ENCODE assay signal across 1 cellular context in the genomic region with DNA sequence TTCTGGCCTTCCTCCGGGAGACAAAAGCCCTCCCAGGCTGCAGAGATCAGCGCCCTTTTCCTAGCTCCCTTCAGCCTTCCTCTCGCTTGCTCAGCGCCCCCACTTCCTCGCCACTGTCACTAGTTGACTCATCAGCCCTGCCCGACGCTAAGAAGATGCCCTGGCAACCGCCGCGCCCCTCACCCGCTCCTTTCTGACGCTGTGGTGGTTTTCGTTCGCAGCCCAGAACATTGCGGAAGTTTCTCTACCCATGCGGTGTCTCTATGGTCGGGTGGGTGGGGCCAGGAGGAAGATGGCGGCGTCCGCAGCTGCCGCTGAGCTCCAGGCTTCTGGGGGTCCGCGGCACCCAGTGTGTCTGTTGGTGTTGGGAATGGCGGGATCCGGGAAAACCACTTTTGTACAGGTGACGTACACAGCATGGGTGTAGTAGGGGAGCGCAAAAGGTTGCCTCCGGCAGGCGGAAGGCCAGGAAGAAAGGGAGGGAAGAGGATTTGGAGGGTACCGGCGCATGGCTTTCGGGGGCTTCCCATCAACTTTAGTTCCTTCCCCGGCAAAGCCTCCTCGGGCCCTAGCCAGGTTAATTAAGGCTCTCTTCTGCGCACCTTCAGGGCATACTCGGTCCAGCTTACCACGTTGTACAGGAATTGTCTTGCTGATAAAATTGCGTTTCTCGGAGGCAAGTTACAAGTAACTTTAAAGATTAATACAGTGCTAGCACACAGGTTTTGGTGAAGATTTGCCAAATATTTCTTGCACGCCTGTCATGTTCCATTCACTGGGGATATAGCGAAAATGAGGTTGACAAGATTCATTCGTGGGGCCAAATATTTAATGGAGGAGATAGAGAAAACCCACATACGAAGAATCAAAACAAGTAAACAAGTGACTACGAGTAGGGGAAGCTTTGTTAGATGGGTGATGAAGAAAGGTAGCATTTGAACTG.
TF ChIP-seq lines count a peak whose summit lies in the region.

A gene with protein sequence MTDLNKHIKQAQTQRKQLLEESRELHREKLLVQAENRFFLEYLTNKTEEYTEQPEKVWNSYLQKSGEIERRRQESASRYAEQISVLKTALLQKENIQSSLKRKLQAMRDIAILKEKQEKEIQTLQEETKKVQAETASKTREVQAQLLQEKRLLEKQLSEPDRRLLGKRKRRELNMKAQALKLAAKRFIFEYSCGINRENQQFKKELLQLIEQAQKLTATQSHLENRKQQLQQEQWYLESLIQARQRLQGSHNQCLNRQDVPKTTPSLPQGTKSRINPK (minus strand): TSS at position 246 of the 943 bp plus-strand sequence. CDS start 1,213 bp downstream, outside the sequence.
Gene GPN1 (plus strand): TSS at position 284 of the 943 bp plus-strand sequence. CDS start 9 bp downstream, at position 293.

TF ChIP-seq in HepG2, 621 proteins besides CTCF, POLR2A, EP300 and RAD21 (continued from another document and continues in another):
- TF ChIP-seq REST (IDR thresholded peaks at IDR 0.05; ENCODE audit: borderline replicate concordance in 1 of 2, low read depth in 1 of 2, low read length in 2 of 2) (peak in 1 of 2 experiments; percentile 79; a peak in 1 of 4 replicates), TAF1 (CRISPR knock-in tag; IDR thresholded peaks at IDR 0.05) (peak; percentile 98), SOX13 (IDR thresholded peaks at IDR 0.05) (0 out of 2 replicates have a peak, but pooled peaks have one; percentile 71), SOX13 (CRISPR knock-in tag; conservative IDR thresholded peaks at IDR 0.05 in 1 of 2, IDR thresholded peaks at IDR 0.05 in 1 of 2) (peak in 1 of 2 experiments; percentile 59; a peak in 2 of 4 replicates), ZBTB34 (CRISPR knock-in tag; IDR thresholded peaks at IDR 0.05) (no peak), ZNF564 (CRISPR knock-in tag; IDR thresholded peaks at IDR 0.05) (peak; percentile 88), PLRG1 (conservative IDR thresholded peaks at IDR 0.05) (no peak), PCBP2 (optimal IDR thresholded peaks at IDR 0.05; ENCODE audit: low read depth, low read length, poor library complexity, severe bottlenecking) (no peak), ELF4 (CRISPR knock-in tag; IDR thresholded peaks at IDR 0.05; ENCODE audit: borderline replicate concordance) (0 out of 2 replicates have a peak, but pooled peaks have one; percentile 53), ZNF720 (CRISPR knock-in tag; IDR thresholded peaks at IDR 0.05) (peak; percentile 31; the same call in 1 of the 2 replicates), ZNF12 (CRISPR knock-in tag; IDR thresholded peaks at IDR 0.05) (no peak), ZNF83 (CRISPR knock-in tag; IDR thresholded peaks at IDR 0.05; ENCODE audit: borderline replicate concordance) (no peak), DNMT3B (CRISPR knock-in tag; conservative IDR thresholded peaks at IDR 0.05) (no peak), ZNF280B (CRISPR knock-in tag; IDR thresholded peaks at IDR 0.05; ENCODE audit: borderline replicate concordance) (peak; percentile 85), SP1 (IDR thresholded peaks at IDR 0.05) (no peak), SP1 (CRISPR knock-in tag; IDR thresholded peaks at IDR 0.05) (peak; percentile 88), CCDC6 (CRISPR knock-in tag; IDR thresholded peaks at IDR 0.05) (peak; percentile 85; the same call in 1 of the 2 replicates), ZNF101 (CRISPR knock-in tag; IDR thresholded peaks at IDR 0.05; ENCODE audit: borderline replicate concordance, low read depth) (no peak), ZNF318 (CRISPR knock-in tag; IDR thresholded peaks at IDR 0.05) (0 out of 2 replicates have a peak, but pooled peaks have one; percentile 40), ZNF670 (CRISPR knock-in tag; IDR thresholded peaks at IDR 0.05; ENCODE audit: borderline replicate concordance) (peak; percentile 85)
- TF ChIP-seq, protein P1, sequence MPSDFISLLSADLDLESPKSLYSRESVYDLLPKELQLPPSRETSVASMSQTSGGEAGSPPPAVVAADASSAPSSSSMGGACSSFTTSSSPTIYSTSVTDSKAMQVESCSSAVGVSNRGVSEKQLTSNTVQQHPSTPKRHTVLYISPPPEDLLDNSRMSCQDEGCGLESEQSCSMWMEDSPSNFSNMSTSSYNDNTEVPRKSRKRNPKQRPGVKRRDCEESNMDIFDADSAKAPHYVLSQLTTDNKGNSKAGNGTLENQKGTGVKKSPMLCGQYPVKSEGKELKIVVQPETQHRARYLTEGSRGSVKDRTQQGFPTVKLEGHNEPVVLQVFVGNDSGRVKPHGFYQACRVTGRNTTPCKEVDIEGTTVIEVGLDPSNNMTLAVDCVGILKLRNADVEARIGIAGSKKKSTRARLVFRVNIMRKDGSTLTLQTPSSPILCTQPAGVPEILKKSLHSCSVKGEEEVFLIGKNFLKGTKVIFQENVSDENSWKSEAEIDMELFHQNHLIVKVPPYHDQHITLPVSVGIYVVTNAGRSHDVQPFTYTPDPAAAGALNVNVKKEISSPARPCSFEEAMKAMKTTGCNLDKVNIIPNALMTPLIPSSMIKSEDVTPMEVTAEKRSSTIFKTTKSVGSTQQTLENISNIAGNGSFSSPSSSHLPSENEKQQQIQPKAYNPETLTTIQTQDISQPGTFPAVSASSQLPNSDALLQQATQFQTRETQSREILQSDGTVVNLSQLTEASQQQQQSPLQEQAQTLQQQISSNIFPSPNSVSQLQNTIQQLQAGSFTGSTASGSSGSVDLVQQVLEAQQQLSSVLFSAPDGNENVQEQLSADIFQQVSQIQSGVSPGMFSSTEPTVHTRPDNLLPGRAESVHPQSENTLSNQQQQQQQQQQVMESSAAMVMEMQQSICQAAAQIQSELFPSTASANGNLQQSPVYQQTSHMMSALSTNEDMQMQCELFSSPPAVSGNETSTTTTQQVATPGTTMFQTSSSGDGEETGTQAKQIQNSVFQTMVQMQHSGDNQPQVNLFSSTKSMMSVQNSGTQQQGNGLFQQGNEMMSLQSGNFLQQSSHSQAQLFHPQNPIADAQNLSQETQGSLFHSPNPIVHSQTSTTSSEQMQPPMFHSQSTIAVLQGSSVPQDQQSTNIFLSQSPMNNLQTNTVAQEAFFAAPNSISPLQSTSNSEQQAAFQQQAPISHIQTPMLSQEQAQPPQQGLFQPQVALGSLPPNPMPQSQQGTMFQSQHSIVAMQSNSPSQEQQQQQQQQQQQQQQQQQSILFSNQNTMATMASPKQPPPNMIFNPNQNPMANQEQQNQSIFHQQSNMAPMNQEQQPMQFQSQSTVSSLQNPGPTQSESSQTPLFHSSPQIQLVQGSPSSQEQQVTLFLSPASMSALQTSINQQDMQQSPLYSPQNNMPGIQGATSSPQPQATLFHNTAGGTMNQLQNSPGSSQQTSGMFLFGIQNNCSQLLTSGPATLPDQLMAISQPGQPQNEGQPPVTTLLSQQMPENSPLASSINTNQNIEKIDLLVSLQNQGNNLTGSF (CRISPR knock-in tag; IDR thresholded peaks at IDR 0.05) = no peak
